12 cellular contexts compared by ENCODE assay signal in genomic region chr18:59005266-59005665, GRCh38.
DNase-seq lines count a peak whose midpoint lies in the region; ATAC-seq and TF ChIP-seq lines count a peak whose summit lies in the region.
"Had no signal": no experiment of that assay in that cellular context is flagged by ENCODE, and none has a peak within 500 bp of the region (broad histone marks: within the 10 kb centered on the region; RNA-seq: fewer than 3 reads in every experiment).

No MANE protein-coding gene starts in this region.

- H3K4me3 Mint-ChIP-seq in T-cell = no peak overlapping the region
- H3K4me3 Mint-ChIP-seq: activated naive CD8-positive, alpha-beta T cell treated with anti-CD3 and anti-CD28 coated beads, Interleukin-2, amount 10 ng/mL, durations not matched to agents 7 days and 5 days; immature natural killer cell had no signal

- TF ChIP-seq CTCF in epithelial cell of esophagus (IDR thresholded peaks at IDR 0.05; ENCODE audit: insufficient read depth, low read depth, low read length, missing control alignments) = no peak
- no peak for TF ChIP-seq CTCF in gastroesophageal sphincter (IDR thresholded peaks at IDR 0.05)

- H3K9ac ChIP-seq in NT2/D1 (ENCODE audit: insufficient read length, low read depth) = no peak overlapping the region

- 0 to 100% methylated on average over 1 of the region's 3 CpGs for WGBS in gastroesophageal sphincter (ENCODE audit: low coverage in 1 of 2), 2 donors

- H3K9me3 Mint-ChIP-seq in T-cell = no peaks in the 10 kb centered on the region
- H3K9me3 Mint-ChIP-seq: activated naive CD8-positive, alpha-beta T cell treated with anti-CD3 and anti-CD28 coated beads, Interleukin-2, amount 10 ng/mL, durations not matched to agents 7 days and 5 days; immature natural killer cell had no signal

- DNase-seq in AG08395 (ENCODE audit: low spot score) (peak; percentile 83), NT2/D1 (ENCODE audit: low read depth, low spot score) (peak; percentile 43), epithelial cell of esophagus (ENCODE audit: low read depth) (peak; percentile 23), T-cell (no peak), SK-N-DZ (ENCODE audit: low spot score) (no peak)
- DNase-seq: activated naive CD8-positive, alpha-beta T cell treated with anti-CD3 and anti-CD28 coated beads, Interleukin-2, amount 10 ng/mL, durations not matched to agents 7 days and 5 days; immature natural killer cell; NCI-H2029 had no signal

- H3K4me1 ChIP-seq in NT2/D1 (ENCODE audit: insufficient read depth, insufficient read length) (no peaks in the 10 kb centered on the region), muscle layer of duodenum (ENCODE audit: control insufficient read depth in 1 of 2, insufficient read depth in 2 of 2, low read length in 2 of 2) (no peaks in the 10 kb centered on the region), gastroesophageal sphincter (peaks cover 0 to 8% (median 0%) of the 10 kb centered on the region in 3 donors)

- H3K4me1 Mint-ChIP-seq in T-cell = no peaks in the 10 kb centered on the region
- H3K4me1 Mint-ChIP-seq: activated naive CD8-positive, alpha-beta T cell treated with anti-CD3 and anti-CD28 coated beads, Interleukin-2, amount 10 ng/mL, durations not matched to agents 7 days and 5 days; immature natural killer cell had no signal

- POLR2A ChIA-PET in T-cell (lab: Charles Lee) = no interaction called here

- ATAC-seq in HG03097 (IDR thresholded peaks at IDR 0.05; ENCODE audit: low FRiP score, unreplicated experiment) (no peak), T-cell (replicated peaks in 1 of 4) (no peak), gastroesophageal sphincter (no peak)

- TF ChIP-seq EP300 in gastroesophageal sphincter (IDR thresholded peaks at IDR 0.05) = no peak

- peaks cover 0 to 9% of the 10 kb centered on the region in 2 donors for H3K27me3 Mint-ChIP-seq in T-cell

- H3K36me3 ChIP-seq in NT2/D1 (ENCODE audit: insufficient read depth, insufficient read length, low read length) (no peaks in the 10 kb centered on the region), muscle layer of duodenum (ENCODE audit: control insufficient read depth in 1 of 2, insufficient read depth in 2 of 2, low read length in 2 of 2) (no peaks in the 10 kb centered on the region), gastroesophageal sphincter (no peaks in the 10 kb centered on the region)

- H3K27ac ChIP-seq in muscle layer of duodenum (ENCODE audit: low read length) = peak overlapping the region; percentile 23
- no peak overlapping the region for H3K27ac ChIP-seq in gastroesophageal sphincter
- H3K27ac ChIP-seq: C4-2B had no signal

- peaks cover 6% of the 10 kb centered on the region; the same call in 1 of the 2 replicates for H3K9me3 ChIP-seq in NT2/D1 (ENCODE audit: insufficient read depth, low read length)
- H3K9me3 ChIP-seq in muscle layer of duodenum (ENCODE audit: control insufficient read depth in 1 of 2, low read length in 2 of 2) = no peaks in the 10 kb centered on the region
- no peaks in the 10 kb centered on the region for H3K9me3 ChIP-seq in gastroesophageal sphincter

- H3K27me3 ChIP-seq in NT2/D1 (ENCODE audit: insufficient read depth, insufficient read length) (no peaks in the 10 kb centered on the region), muscle layer of duodenum (ENCODE audit: low read depth, low read length) (no peaks in the 10 kb centered on the region), gastroesophageal sphincter (no peaks in the 10 kb centered on the region)

- CTCF ChIA-PET in T-cell (lab: Charles Lee) = no interaction called here

- H3K4me3 ChIP-seq in NT2/D1 (ENCODE audit: insufficient read length, low read depth) (no peak overlapping the region), epithelial cell of esophagus (ENCODE audit: low read length) (no peak overlapping the region), muscle layer of duodenum (ENCODE audit: low read depth in 1 of 2, low read length in 2 of 2) (no peak overlapping the region), gastroesophageal sphincter (no peak overlapping the region)

- H3K27ac Mint-ChIP-seq in T-cell = no peak overlapping the region
- H3K27ac Mint-ChIP-seq: activated naive CD8-positive, alpha-beta T cell treated with anti-CD3 and anti-CD28 coated beads, Interleukin-2, amount 10 ng/mL, durations not matched to agents 7 days and 5 days; immature natural killer cell had no signal

- no peaks in the 10 kb centered on the region for H3K36me3 Mint-ChIP-seq in T-cell
- H3K36me3 Mint-ChIP-seq: activated naive CD8-positive, alpha-beta T cell treated with anti-CD3 and anti-CD28 coated beads, Interleukin-2, amount 10 ng/mL, durations not matched to agents 7 days and 5 days; immature natural killer cell had no signal

- no peak for TF ChIP-seq POLR2A in gastroesophageal sphincter (IDR thresholded peaks at IDR 0.05)

Comparison
In these comparisons a context has a peak if more than half of its experiments do, and no peak if none do; other contexts are left out.
1. DNase-seq: peak in AG08395 (single experiment), NT2/D1 (single experiment) and epithelial cell of esophagus (single experiment); none in T-cell (0 of 34) and SK-N-DZ (single experiment).